Comparison of ENCODE assay signal across 18 cellular contexts in genomic region chr19:54077334-54077733, GRCh38.
DNase-seq lines count a peak whose midpoint lies in the region; ATAC-seq and TF ChIP-seq lines count a peak whose summit lies in the region.
"Had no signal": no experiment of that assay in that cellular context is flagged by ENCODE, and none has a peak within 500 bp of the region (broad histone marks: within the 10 kb centered on the region; RNA-seq: fewer than 3 reads in every experiment).

No MANE protein-coding gene starts in this region.

- no peaks in the 10 kb centered on the region for H3K9me3 ChIP-seq in neutrophil
- H3K9me3 ChIP-seq: SJCRH30 had no signal

- peak overlapping the region; percentile 83 for H3K27ac ChIP-seq in neutrophil
- H3K27ac ChIP-seq: A549, GM23248, SJCRH30 had no signal

- DNase-seq in GF-D8 (lab: John Stamatoyannopoulos, UW) (peak; percentile 27), NB4 (ENCODE audit: low read depth) (peak; percentile 74), SKM-1 treated with dmso at 0.1 percent for 144 hours (lab: John Stamatoyannopoulos, UW; ENCODE audit: unreplicated experiment) (peak; percentile 59), NCI-H146 treated with DMSO at 0.1 percent for 48 hours (lab: John Stamatoyannopoulos, UW; ENCODE audit: unreplicated experiment) (no peak), nephron progenitor cell (no peak)
- DNase-seq: Calu3; CD4-positive, alpha-beta T cell; GM23248; NCI-H1417; NCI-H2081; NCI-H526 treated with DMSO at 0.1 percent for 48 hours; NK-92 treated with Interleukin-12 subunit alpha and Interleukin-12 subunit beta, amount 100 ng/mL, for 24 hours; SJCRH30 had no signal

- H3K4me3 Mint-ChIP-seq in nephron progenitor cell: no peak overlapping the region
- H3K4me3 Mint-ChIP-seq: CD4-positive, alpha-beta T cell had no signal

- TF ChIP-seq CTCF in NB4 (IDR thresholded peaks at IDR 0.05; ENCODE audit: low read depth, low read length) (no peak), neutrophil (IDR thresholded peaks at IDR 0.05) (no peak), nephron progenitor cell (IDR thresholded peaks at IDR 0.05) (no peak)

- no peaks in the 10 kb centered on the region for H3K4me1 Mint-ChIP-seq in nephron progenitor cell

- no peaks in the 10 kb centered on the region for H3K36me3 ChIP-seq in neutrophil
- H3K36me3 ChIP-seq: SJCRH30 had no signal

- TF ChIP-seq POLR2A in NB4 (IDR thresholded peaks at IDR 0.05; ENCODE audit: extremely low read depth, insufficient read length): no peak

- ATAC-seq in HG03432 (IDR thresholded peaks at IDR 0.05; ENCODE audit: unreplicated experiment): no peak
- no peak for ATAC-seq in HG03439 (IDR thresholded peaks at IDR 0.05; ENCODE audit: unreplicated experiment)
- ATAC-seq: A549, HCT116 had no signal

- H3K4me3 ChIP-seq in NB4 (ENCODE audit: low read depth, low read length) (no peak overlapping the region), neutrophil (ENCODE audit: low read depth in 1 of 2, low read length in 1 of 2) (peak overlapping the region; percentile 6 to 21)
- H3K4me3 ChIP-seq: A549, GM23248, SJCRH30 had no signal

- H3K9me3 Mint-ChIP-seq in nephron progenitor cell: peaks cover 35% of the 10 kb centered on the region
- H3K9me3 Mint-ChIP-seq: CD4-positive, alpha-beta T cell had no signal

- H3K27ac Mint-ChIP-seq in nephron progenitor cell: no peak overlapping the region
- H3K27ac Mint-ChIP-seq: CD4-positive, alpha-beta T cell had no signal

- no peaks in the 10 kb centered on the region for H3K36me3 Mint-ChIP-seq in nephron progenitor cell (ENCODE audit: low read depth)

- peaks cover 25% of the 10 kb centered on the region for H3K27me3 Mint-ChIP-seq in nephron progenitor cell (ENCODE audit: low read depth, poor library complexity)

- no peaks in the 10 kb centered on the region for H3K27me3 ChIP-seq in neutrophil
- H3K27me3 ChIP-seq: SJCRH30 had no signal

- H3K4me1 ChIP-seq in neutrophil (ENCODE audit: control insufficient read depth in 1 of 2, insufficient read depth in 1 of 2, low read depth in 1 of 2, low read length in 1 of 2): peaks cover 42 to 49% of the 10 kb centered on the region in 2 experiments
- H3K4me1 ChIP-seq: A549, SJCRH30 had no signal

Comparison
In these comparisons a context has a peak if more than half of its experiments do, and no peak if none do; other contexts are left out.
1. DNase-seq: peak in GF-D8 (single experiment), NB4 (single experiment) and SKM-1 treated with dmso at 0.1 percent for 144 hours (single experiment); none in NCI-H146 treated with DMSO at 0.1 percent for 48 hours (single experiment) and nephron progenitor cell (single experiment).